ENCODE assay signal across 20 cellular contexts in genomic region chr14:23828001-23828400, GRCh38.
DNase-seq lines count a peak whose midpoint lies in the region; ATAC-seq, FAIRE-seq and TF ChIP-seq lines count a peak whose summit lies in the region.
"Had no signal": no experiment of that assay in that cellular context is flagged by ENCODE, and none has a peak within 500 bp of the region (broad histone marks: within the 10 kb centered on the region; RNA-seq: fewer than 3 reads in every experiment).

No MANE protein-coding gene starts in this region.

- no peak overlapping the region for H4K12ac ChIP-seq in trophoblast cell (ENCODE audit: low read depth, low read length)

- in situ Hi-C loops in HepG2 (cut with HindIII; ENCODE audit: extremely low pct_ligation_motif_present, low pct_unique_long_range_greater_than_20kb) = no loop called here
- in situ Hi-C loops in astrocyte of the spinal cord (cut with HindIII; ENCODE audit: low sequenced_read_pairs) = no loop called here

- no peak overlapping the region for H4K91ac ChIP-seq in trophoblast cell (ENCODE audit: low read depth, low read length)

- no peak overlapping the region for H2AK5ac ChIP-seq in trophoblast cell (ENCODE audit: low read length)

- TF ChIP-seq RAD21 in HepG2 (CRISPR knock-in tag; IDR thresholded peaks at IDR 0.05) = no peak

- H3K36me3 ChIP-seq in HepG2 (replicated peaks in 1 of 2; ENCODE audit: control insufficient read depth in 1 of 2, insufficient read depth in 2 of 2, low read length in 2 of 2) (no peaks in the 10 kb centered on the region), right lobe of liver (no peaks in the 10 kb centered on the region), trophoblast cell (ENCODE audit: control insufficient read depth in 1 of 2, insufficient read depth in 2 of 2, low read length in 2 of 2) (no peaks in the 10 kb centered on the region)
- H3K36me3 ChIP-seq: SJCRH30 had no signal

- no peak for TF ChIP-seq POLR2A in HepG2 (IDR thresholded peaks at IDR 0.05; ENCODE audit: insufficient read depth in 1 of 2, low read depth in 2 of 2, low read length in 2 of 2)
- TF ChIP-seq POLR2A in right lobe of liver (IDR thresholded peaks at IDR 0.05) = no peak

- no peaks in the 10 kb centered on the region for H4K20me1 ChIP-seq in HepG2 (ENCODE audit: insufficient read depth, low read length)

- no peaks in the 10 kb centered on the region for H3K9me3 ChIP-seq in HepG2 (ENCODE audit: low read length)
- H3K9me3 ChIP-seq in right lobe of liver = no peaks in the 10 kb centered on the region
- H3K9me3 ChIP-seq in trophoblast cell (ENCODE audit: insufficient read depth, low read depth, low read length) = peaks cover 17% of the 10 kb centered on the region
- H3K9me3 ChIP-seq: SJCRH30 had no signal

- H3K27ac ChIP-seq in HepG2 (ENCODE audit: extremely low read length, insufficient read depth, low read length) = no peak overlapping the region
- H3K27ac ChIP-seq in right lobe of liver = no peak overlapping the region
- no peak overlapping the region for H3K27ac ChIP-seq in trophoblast cell (ENCODE audit: low read depth, low read length)
- H3K27ac ChIP-seq: 22Rv1, SJCRH30 had no signal

- no peak overlapping the region for H3K4ac ChIP-seq in trophoblast cell (ENCODE audit: low read depth, low read length)

- no TSS peak for BruUV-seq in HepG2 (replicated peaks; lab: Mats Ljungman, UMichigan)

- FAIRE-seq in HepG2 (lab: Jason Lieb, UNC) = no peak
- FAIRE-seq: K562, RCC 7860 had no signal

- WGBS in HepG2 (ENCODE audit: low lambda C conversion rate) = 2% methylated on average over 4 of the region's 4 CpGs
- 55% methylated on average over 4 of the region's 4 CpGs for WGBS in right lobe of liver (ENCODE audit: insufficient coverage, low coverage, low lambda C conversion rate, missing lambda C conversion rate)
- no CpG with 5 or more reads among the region's 4 CpGs for WGBS in trophoblast cell (ENCODE audit: extremely low coverage, insufficient coverage, insufficient read length)

- intact Hi-C loops in HepG2 (cut with micrococcal nuclease; ENCODE audit: unreplicated experiment) = no loop called here
- intact Hi-C loops in right lobe of liver (cut with DNase I) = no loop called here

- H3K23ac ChIP-seq in trophoblast cell (ENCODE audit: low read length) = no peak overlapping the region

- peak overlapping the region; percentile 32 for H3K14ac ChIP-seq in trophoblast cell (ENCODE audit: low read length)

- H3K18ac ChIP-seq in trophoblast cell (ENCODE audit: low read length) = no peak overlapping the region

- no peak overlapping the region for H2BK120ac ChIP-seq in trophoblast cell (ENCODE audit: insufficient read depth, low read length, poor library complexity)

- peak overlapping the region; percentile 39 for H2BK12ac ChIP-seq in trophoblast cell (ENCODE audit: low read length)

- TF ChIP-seq EP300 in HepG2 (IDR thresholded peaks at IDR 0.05; ENCODE audit: low read depth in 2 of 2, low read length in 2 of 2) (peak in 1 of 2 experiments; percentile 62; a peak in 1 of 4 replicates), HepG2 (CRISPR knock-in tag; IDR thresholded peaks at IDR 0.05; ENCODE audit: borderline replicate concordance) (no peak)

- ATAC-seq in HepG2 = peak; percentile 74
- no peak for ATAC-seq in right lobe of liver
- ATAC-seq in HG02870 (IDR thresholded peaks at IDR 0.05; ENCODE audit: unreplicated experiment) = no peak
- ATAC-seq in SK-N-SH treated with all-trans-retinoic acid at 6 μM for 48 hours = no peak
- ATAC-seq: K562 had no signal

- H4K8ac ChIP-seq in trophoblast cell (ENCODE audit: low read depth, low read length) = no peak overlapping the region

- H2BK5ac ChIP-seq in trophoblast cell (ENCODE audit: low read depth, low read length, poor library complexity) = no peak overlapping the region

- peak; percentile 14; the same call in 1 of the 2 replicates for TF ChIP-seq CTCF in HepG2 (CRISPR knock-in tag; IDR thresholded peaks at IDR 0.05)
- no peak for TF ChIP-seq CTCF in right lobe of liver (IDR thresholded peaks at IDR 0.05)
- TF ChIP-seq CTCF in astrocyte of the spinal cord (IDR thresholded peaks at IDR 0.05; ENCODE audit: low read depth, low read length) = no peak

- POLR2A ChIA-PET in HepG2 (lab: Yijun Ruan, JAX) = interaction anchor here (1.0 kb wide), 1 partner anchor 266 kb away, joined by 3 read pairs; the partner anchor contains the start of gene PCK2

- H3K79me1 ChIP-seq in trophoblast cell (ENCODE audit: low read length) = no peaks in the 10 kb centered on the region

- DNase-seq in HepG2 (ENCODE audit: low spot score) (peak; percentile 60), right lobe of liver (no peak), astrocyte of the spinal cord (ENCODE audit: low read depth, low spot score) (peak; percentile 10), trophoblast cell (no peak), AG20443 (ENCODE audit: low spot score) (no peak)
- no peak for DNase-seq in stimulated activated naive CD4-positive, alpha-beta T cell (lab: John Stamatoyannopoulos, UW)
- DNase-seq: CD4-positive, CD25-positive, alpha-beta regulatory T cell; EL; NCI-H1092 treated with DMSO at 0.1 percent for 48 hours; NCI-H146; NCI-H2029; NCI-H2227 treated with DMSO at 0.1 percent for 48 hours; NCI-H510A; NCI-H748 treated with DMSO at 0.1 percent for 48 hours; SJCRH30 had no signal

- CTCF ChIA-PET in HepG2 (lab: Yijun Ruan, JAX; ENCODE audit: low intra/inter-chr PET ratio, low total read pairs) = no interaction called here

- H3K9ac ChIP-seq in HepG2 (ENCODE audit: insufficient read depth, low read depth, low read length) = no peak overlapping the region
- no peak overlapping the region for H3K9ac ChIP-seq in trophoblast cell (ENCODE audit: low read length)

- H3K27me3 ChIP-seq in HepG2 (ENCODE audit: control insufficient read depth in 1 of 2, insufficient read depth in 2 of 2, low read length in 2 of 2) = peaks cover 0 to 19% of the 10 kb centered on the region in 2 experiments; a peak in 2 of 5 replicates
- H3K27me3 ChIP-seq in right lobe of liver = no peaks in the 10 kb centered on the region
- H3K27me3 ChIP-seq in trophoblast cell (ENCODE audit: insufficient read depth, low read length) = no peaks in the 10 kb centered on the region
- H3K27me3 ChIP-seq: SJCRH30 had no signal

- H3K79me2 ChIP-seq in HepG2 (ENCODE audit: insufficient read depth, low read length) (no peaks in the 10 kb centered on the region), trophoblast cell (ENCODE audit: control insufficient read depth, insufficient read depth, low read length, poor library complexity) (no peaks in the 10 kb centered on the region)

- H3K4me1 ChIP-seq in HepG2 (ENCODE audit: insufficient read depth, low read length) (peaks cover 25% of the 10 kb centered on the region), right lobe of liver (no peaks in the 10 kb centered on the region), trophoblast cell (ENCODE audit: control insufficient read depth in 1 of 2, insufficient read depth in 2 of 2, low read length in 2 of 2) (peaks cover 0 to 11% of the 10 kb centered on the region in 2 experiments)

- H2AFZ ChIP-seq in HepG2 (ENCODE audit: low read length) (no peak overlapping the region), trophoblast cell (ENCODE audit: insufficient read depth, low read length, poor library complexity) (no peak overlapping the region)

- H3K4me2 ChIP-seq in HepG2 (ENCODE audit: low read depth, low read length) (peak overlapping the region; percentile 23; the same call in 1 of the 2 replicates), trophoblast cell (ENCODE audit: low read length) (no peak overlapping the region)

- H3K4me3 ChIP-seq in HepG2 (replicated peaks in 1 of 3; ENCODE audit: insufficient read depth in 1 of 3, low read depth in 2 of 3, low read length in 3 of 3) (no peak overlapping the region), right lobe of liver (no peak overlapping the region), astrocyte of the spinal cord (ENCODE audit: low read depth, low read length) (no peak overlapping the region), trophoblast cell (ENCODE audit: low read depth, low read length) (no peak overlapping the region)
- H3K4me3 ChIP-seq: K562, SJCRH30 had no signal

TF ChIP-seq in HepG2, 621 proteins besides CTCF, POLR2A, EP300 and RAD21 (continues in another document):
- TF ChIP-seq NR2F2 (IDR thresholded peaks at IDR 0.05; ENCODE audit: borderline replicate concordance, low read depth) (peak; percentile 69; the same call in 1 of the 2 replicates), SOX13 (IDR thresholded peaks at IDR 0.05) (no peak), SOX13 (CRISPR knock-in tag; conservative IDR thresholded peaks at IDR 0.05 in 1 of 2, IDR thresholded peaks at IDR 0.05 in 1 of 2) (peak in 1 of 2 experiments; percentile 59; a peak in 1 of 4 replicates), ISL2 (CRISPR knock-in tag; IDR thresholded peaks at IDR 0.05) (peak; percentile 48; the same call in 1 of the 2 replicates), ZIK1 (CRISPR knock-in tag; IDR thresholded peaks at IDR 0.05; ENCODE audit: borderline replicate concordance, low read depth) (no peak), FOXO1 (CRISPR knock-in tag; IDR thresholded peaks at IDR 0.05) (peak; percentile 40; the same call in 1 of the 2 replicates), MIER3 (CRISPR knock-in tag; IDR thresholded peaks at IDR 0.05; ENCODE audit: borderline replicate concordance) (no peak)

TF ChIP-seq in SK-N-SH treated with all-trans-retinoic acid at 6 μM for 48 hours, 23 proteins besides CTCF, POLR2A, EP300 and RAD21 (continues in another document):
- TF ChIP-seq ZFP3 (CRISPR knock-in tag; IDR thresholded peaks at IDR 0.05) (no peak), ZNF70 (CRISPR knock-in tag; IDR thresholded peaks at IDR 0.05) (no peak), ZC3H10 (CRISPR knock-in tag; IDR thresholded peaks at IDR 0.05) (no peak), CREB5 (CRISPR knock-in tag; IDR thresholded peaks at IDR 0.05; ENCODE audit: low read depth) (no peak), TOX (CRISPR knock-in tag; IDR thresholded peaks at IDR 0.05; ENCODE audit: borderline replicate concordance) (no peak), ISL1 (CRISPR knock-in tag; IDR thresholded peaks at IDR 0.05) (no peak)

Comparison
In these comparisons a context has a peak if more than half of its experiments do, and no peak if none do; other contexts are left out.
1. DNase-seq: peak in HepG2 (single experiment) and astrocyte of the spinal cord (single experiment); none in right lobe of liver (0 of 3), trophoblast cell (0 of 2), stimulated activated naive CD4-positive, alpha-beta T cell (0 of 6) and AG20443 (single experiment).
2. Of the 2 proteins assayed by ChIP-seq in both HepG2 and SK-N-SH treated with all-trans-retinoic acid at 6 μM for 48 hours: peak only in HepG2: PATZ1; only in SK-N-SH treated with all-trans-retinoic acid at 6 μM for 48 hours: none; in both: none; in neither: 1.